ENCODE assay signal across 9 cellular contexts in the genomic region with DNA sequence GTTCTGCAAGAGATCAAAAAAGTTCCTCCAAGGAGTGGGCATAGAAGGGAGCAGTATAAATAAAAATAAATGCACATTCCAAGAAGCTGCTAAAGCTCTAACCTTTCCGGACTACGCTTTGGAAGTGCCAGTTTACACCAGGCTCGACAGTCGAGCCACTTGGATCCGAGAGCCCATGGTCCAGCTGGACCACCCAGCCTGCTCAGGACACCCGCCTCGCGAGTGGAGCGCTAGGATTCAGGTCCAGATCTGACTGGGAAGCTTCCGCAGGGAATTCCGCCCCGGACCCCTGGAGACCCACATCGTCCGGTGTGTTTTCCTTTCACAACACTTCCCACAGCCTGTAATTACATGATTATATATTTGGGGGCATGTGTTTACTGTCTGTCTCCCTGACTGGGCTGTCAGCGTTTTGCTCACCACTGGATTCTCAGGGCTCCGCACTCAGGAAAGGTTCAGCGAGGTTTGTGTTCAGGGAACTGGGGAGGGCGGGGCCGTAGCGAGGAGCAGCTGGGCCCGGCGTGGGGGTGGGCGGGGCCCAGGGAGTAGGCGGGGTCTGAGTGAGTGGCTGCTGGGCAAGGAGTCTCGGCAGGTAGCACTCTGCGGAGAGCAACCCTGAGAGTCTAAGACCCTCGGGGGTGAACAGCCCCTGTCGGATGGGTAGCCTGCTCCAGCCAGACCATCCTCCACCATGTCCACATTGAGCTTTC. TPM values are rescaled to one million over a fixed set of nuclear protein-coding genes. Genes with fewer than 3 reads are reported as not detected.
DNase-seq lines count a peak whose midpoint lies in the region; FAIRE-seq and TF ChIP-seq lines count a peak whose summit lies in the region.
"Had no signal": no experiment of that assay in that cellular context is flagged by ENCODE, and none has a peak within 500 bp of the region (broad histone marks: within the 10 kb centered on the region; RNA-seq: fewer than 3 reads in every experiment).

No MANE protein-coding gene starts in this region.

- TF ChIP-seq CTCF in HEK293 (tag by site-specific recombination; IDR thresholded peaks at IDR 0.05) (no peak), endothelial cell of umbilical vein (IDR thresholded peaks at IDR 0.05; ENCODE audit: extremely low read depth in 1 of 2, insufficient read depth in 1 of 2, low read depth in 1 of 2, low read length in 2 of 2) (no peak)

- H3K4me2 ChIP-seq in endothelial cell of umbilical vein (ENCODE audit: insufficient read depth, low read length): peak overlapping the region; percentile 81
- H3K4me2 ChIP-seq: KMS-11 had no signal

- H3K36me3 ChIP-seq in HEK293 (ENCODE audit: control insufficient read depth in 2 of 2, insufficient read depth in 1 of 2, low read length in 2 of 2) (no peaks in the 10 kb centered on the region), endothelial cell of umbilical vein (ENCODE audit: control insufficient read depth in 2 of 2, extremely low read depth in 1 of 2, insufficient read depth in 2 of 2, low read length in 2 of 2) (no peaks in the 10 kb centered on the region), mucosa of rectum (ENCODE audit: control insufficient read depth in 2 of 2, insufficient read depth in 2 of 2, low read length in 2 of 2) (no peaks in the 10 kb centered on the region)

- no peak overlapping the region for H3K9ac ChIP-seq in endothelial cell of umbilical vein (replicated peaks; ENCODE audit: extremely low read depth, insufficient read depth, low read length)
- H3K9ac ChIP-seq in mucosa of rectum (ENCODE audit: low read depth in 1 of 2, low read length in 2 of 2): peak overlapping the region; percentile 51 to 58
- H3K9ac ChIP-seq: KMS-11 had no signal

- H3K9me3 ChIP-seq in HEK293 (ENCODE audit: control insufficient read depth, insufficient read depth, low read depth, low read length): no peaks in the 10 kb centered on the region
- H3K9me3 ChIP-seq in endothelial cell of umbilical vein (replicated peaks; ENCODE audit: control insufficient read depth, insufficient read depth, low read length): no peaks in the 10 kb centered on the region
- H3K9me3 ChIP-seq in mucosa of rectum (ENCODE audit: control insufficient read depth in 2 of 2, low read length in 2 of 2): no peaks in the 10 kb centered on the region

- H3K4me1 ChIP-seq in HEK293 (ENCODE audit: control insufficient read depth, insufficient read depth, low read length) (peaks cover 4% of the 10 kb centered on the region), endothelial cell of umbilical vein (ENCODE audit: control insufficient read depth, extremely low read depth, insufficient read depth, low read length) (no peaks in the 10 kb centered on the region), mucosa of rectum (ENCODE audit: control insufficient read depth in 2 of 2, insufficient read depth in 2 of 2, low read length in 2 of 2) (peaks cover 4 to 6% of the 10 kb centered on the region in 2 donors)

- intact Hi-C loops in endothelial cell of umbilical vein (cut with micrococcal nuclease): no loop called here

- H3K27me3 ChIP-seq in endothelial cell of umbilical vein (ENCODE audit: control insufficient read depth in 2 of 2, insufficient read depth in 2 of 2, low read length in 2 of 2) (peaks cover 10 to 12% of the 10 kb centered on the region in 2 experiments), mucosa of rectum (ENCODE audit: control insufficient read depth in 2 of 2, insufficient read depth in 2 of 2, low read length in 2 of 2) (peaks cover 0 to 6% of the 10 kb centered on the region in 2 donors)

- peak overlapping the region; percentile 92 for H2AFZ ChIP-seq in endothelial cell of umbilical vein (ENCODE audit: low read depth, low read length)

- POLR2A ChIA-PET in HEK293 (lab: Yijun Ruan, JAX): interaction anchor here (1.0 kb wide), 1 partner anchor 546 kb away, joined by 3 read pairs; a partner anchor contains a TSS
- POLR2A ChIA-PET in endothelial cell of umbilical vein (lab: Charles Lee): no interaction called here

- no peaks in the 10 kb centered on the region for H3K79me2 ChIP-seq in endothelial cell of umbilical vein (ENCODE audit: control insufficient read depth, insufficient read depth, low read length)

- no peak overlapping the region for H3K27ac ChIP-seq in HEK293 (ENCODE audit: extremely low read depth, low read depth, low read length)
- H3K27ac ChIP-seq in endothelial cell of umbilical vein (ENCODE audit: insufficient read depth, low read depth, low read length): no peak overlapping the region
- H3K27ac ChIP-seq in mucosa of rectum (ENCODE audit: low read depth in 2 of 2, low read length in 2 of 2): no peak overlapping the region
- H3K27ac ChIP-seq: KMS-11 had no signal

- DNase-seq in DMS79 treated with DMSO at 0.1 percent for 48 hours (lab: John Stamatoyannopoulos, UW) (peak; percentile 38), NCI-H2171 treated with DMSO at 0.1 percent for 48 hours (lab: John Stamatoyannopoulos, UW) (peak; percentile 65), endothelial cell of umbilical vein (ENCODE audit: low read depth, low spot score) (peak; percentile 67), NCI-H2196 (lab: John Stamatoyannopoulos, UW; ENCODE audit: unreplicated experiment) (no peak)
- DNase-seq in activated CD8-positive, alpha-beta memory T cell treated with anti-CD3 and anti-CD28 coated beads, Interleukin-2, amount 50 U/mL, for 24 hours (ENCODE audit: extremely low read depth): peak; percentile 13
- DNase-seq in stimulated activated CD8-positive, alpha-beta memory T cell treated with anti-CD3 and anti-CD28 coated beads, Interleukin-4, amount 100 ng/mL, for 24 hours (ENCODE audit: low read depth): peak; percentile 74

- CTCF ChIA-PET in HEK293 (lab: Yijun Ruan, JAX): interaction anchor here (0.7 to 1.1 kb wide), 2 partner anchors 10 to 37 kb away, joined by 3 read pairs; no protein-coding TSS in a partner anchor
- CTCF ChIA-PET in endothelial cell of umbilical vein (lab: Charles Lee): interaction anchor here (1.0 to 2.9 kb wide), 8 partner anchors 9 to 546 kb away, joined by 4 to 21 read pairs (median 6); a partner anchor contains a TSS

- no TSS peak for BruUV-seq in endothelial cell of umbilical vein (replicated peaks; lab: Mats Ljungman, UMichigan)

- H4K20me1 ChIP-seq in endothelial cell of umbilical vein (replicated peaks; ENCODE audit: control insufficient read depth, extremely low read depth, insufficient read depth, low read length): no peaks in the 10 kb centered on the region

- H3K9me1 ChIP-seq in endothelial cell of umbilical vein (replicated peaks; ENCODE audit: control insufficient read depth, extremely low read depth, insufficient read depth, low read length): no peaks in the 10 kb centered on the region

- dilution Hi-C loops in endothelial cell of umbilical vein (cut with MboI; ENCODE audit: extremely low pct_ligation_motif_present, low sequenced_read_pairs): no loop called here

- no peak for TF ChIP-seq POLR2A in endothelial cell of umbilical vein (IDR thresholded peaks at IDR 0.05; ENCODE audit: low read depth, low read length)

- H3K4me3 ChIP-seq in HEK293 (ENCODE audit: low read depth, low read length): peak overlapping the region; percentile 14
- peak overlapping the region; percentile 39 to 61 (median 48) for H3K4me3 ChIP-seq in endothelial cell of umbilical vein (replicated peaks in 1 of 3; ENCODE audit: insufficient read depth in 1 of 3, low read depth in 1 of 3, low read length in 3 of 3)
- H3K4me3 ChIP-seq in mucosa of rectum (ENCODE audit: low read length in 2 of 2): peak overlapping the region; percentile 49 to 68

- FAIRE-seq in endothelial cell of umbilical vein (lab: Jason Lieb, UNC): peak; percentile 87

TF ChIP-seq in HEK293, 187 proteins besides CTCF, POLR2A, EP300 and RAD21 (continues in another document):
- TF ChIP-seq ZBTB20 (tag by site-specific recombination; IDR thresholded peaks at IDR 0.05): no peak
- TF ChIP-seq ZSCAN16 (tag by site-specific recombination; IDR thresholded peaks at IDR 0.05): no peak
- TF ChIP-seq ZNF423 (tag by site-specific recombination; IDR thresholded peaks at IDR 0.05): no peak
- no peak for TF ChIP-seq FEZF1 (tag by site-specific recombination; IDR thresholded peaks at IDR 0.05)
- no peak for TF ChIP-seq ZSCAN30 (tag by site-specific recombination; IDR thresholded peaks at IDR 0.05)
- no peak for TF ChIP-seq ZNF785 (tag by site-specific recombination; IDR thresholded peaks at IDR 0.05)
- TF ChIP-seq ZNF660 (tag by site-specific recombination; IDR thresholded peaks at IDR 0.05): no peak
- TF ChIP-seq ZNF324 (tag by site-specific recombination; IDR thresholded peaks at IDR 0.05): no peak
- TF ChIP-seq ZNF501 (tag by site-specific recombination; IDR thresholded peaks at IDR 0.05): no peak
- TF ChIP-seq GLI2 (tag by site-specific recombination; IDR thresholded peaks at IDR 0.05; ENCODE audit: borderline replicate concordance, low read depth): no peak

TF ChIP-seq in endothelial cell of umbilical vein, 7 proteins besides CTCF, POLR2A, EP300 and RAD21:
- TF ChIP-seq, protein P1, sequence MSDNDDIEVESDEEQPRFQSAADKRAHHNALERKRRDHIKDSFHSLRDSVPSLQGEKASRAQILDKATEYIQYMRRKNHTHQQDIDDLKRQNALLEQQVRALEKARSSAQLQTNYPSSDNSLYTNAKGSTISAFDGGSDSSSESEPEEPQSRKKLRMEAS (IDR thresholded peaks at IDR 0.05; ENCODE audit: insufficient read depth, insufficient read length): no peak
- peak; percentile 26 for TF ChIP-seq EZH2 (IDR thresholded peaks at IDR 0.05; ENCODE audit: borderline replicate concordance, low read depth, low read length, severe bottlenecking)
- no peak for TF ChIP-seq POLR2AphosphoS5 (IDR thresholded peaks at IDR 0.05; ENCODE audit: insufficient read depth, low read depth, low read length)

RNA-seq across cellular contexts. Expression of a gene that starts 52.3 kb away (rescaled TPM):
- total RNA-seq in endothelial cell of umbilical vein: 68.8 and 72.5 TPM in 2 replicates
- 15.7 and 22.5 TPM in 2 replicates for polyA plus RNA-seq in endothelial cell of umbilical vein
- polyA plus RNA-seq in endothelial cell of umbilical vein (2011; cell fraction: cytosol; rRNA removed): 23.6 and 26.5 TPM in 2 replicates
- polyA plus RNA-seq in endothelial cell of umbilical vein (2011; cell fraction: nucleus; rRNA removed): 41.3 and 45.2 TPM in 2 replicates
- polyA plus RNA-seq in endothelial cell of umbilical vein (2012): 54.3 and 64.4 TPM in 2 replicates
- polyA minus RNA-seq in endothelial cell of umbilical vein: 68.1 and 74.1 TPM in 2 replicates
- polyA minus RNA-seq in endothelial cell of umbilical vein (2011; cell fraction: cytosol; rRNA and poly(A)+ RNA removed): 28.9 TPM
- polyA minus RNA-seq in endothelial cell of umbilical vein (2011; cell fraction: nucleus; rRNA and poly(A)+ RNA removed): 47.7 and 51.8 TPM in 2 replicates
